ENCODE assay signal across 10 cellular contexts in genomic region chr7:17401806-17402627, GRCh38.
A peak's percentile ranks its signal among the peaks of the same experiment; 100 is the strongest.
DNase-seq lines count a peak whose midpoint lies in the region; ATAC-seq, FAIRE-seq and TF ChIP-seq lines count a peak whose summit lies in the region.
"Had no signal": no experiment of that assay in that cellular context is flagged by ENCODE, and none has a peak within 500 bp of the region (broad histone marks: within the 10 kb centered on the region; RNA-seq: fewer than 3 reads in every experiment).

No MANE protein-coding gene starts in this region.

- no peak overlapping the region for H3K9ac ChIP-seq in Karpas-422 (ENCODE audit: low read length)

- ATAC-seq in HG02642 (IDR thresholded peaks at IDR 0.05; ENCODE audit: poor library complexity, unreplicated experiment) = peak; percentile 72
- ATAC-seq in stimulated activated memory B cell treated with anti-CD40 and anti-IgM and Interleukin-4, amounts not matched to agents 10 μg/mL and 1 μg/mL and 100 μg/mL, for 72 hours = peak; percentile 83

- H3K27ac Mint-ChIP-seq in activated T-cell treated with anti-CD3 and anti-CD28 coated beads, Interleukin-2, amount 50 U/mL, for 24 hours = peak overlapping the region; percentile 93
- H3K27ac Mint-ChIP-seq in stimulated activated memory B cell treated with anti-CD40 and anti-IgM and Interleukin-4, amounts not matched to agents 10 μg/mL and 1 μg/mL and 100 μg/mL, for 72 hours = peak overlapping the region; percentile 93
- H3K27ac Mint-ChIP-seq: dendritic cell treated with granulocyte-macrophage colony-stimulating factor and Interleukin-4, amounts not matched to agents 40 ng/mL and 50 ng/mL, for 4 days had no signal

- H4K20me1 ChIP-seq in Karpas-422 (ENCODE audit: insufficient read depth, low read depth, low read length) (no peaks in the 10 kb centered on the region), OCI-LY7 (ENCODE audit: insufficient read depth, low read length) (no peaks in the 10 kb centered on the region)

- no peaks in the 10 kb centered on the region for H3K36me3 Mint-ChIP-seq in activated T-cell treated with anti-CD3 and anti-CD28 coated beads, Interleukin-2, amount 50 U/mL, for 24 hours (ENCODE audit: low read depth)
- H3K36me3 Mint-ChIP-seq in stimulated activated memory B cell treated with anti-CD40 and anti-IgM and Interleukin-4, amounts not matched to agents 10 μg/mL and 1 μg/mL and 100 μg/mL, for 72 hours = no peaks in the 10 kb centered on the region

- H3K4me3 Mint-ChIP-seq in activated T-cell treated with anti-CD3 and anti-CD28 coated beads, Interleukin-2, amount 50 U/mL, for 24 hours = peak overlapping the region; percentile 41
- peak overlapping the region; percentile 67 for H3K4me3 Mint-ChIP-seq in stimulated activated memory B cell treated with anti-CD40 and anti-IgM and Interleukin-4, amounts not matched to agents 10 μg/mL and 1 μg/mL and 100 μg/mL, for 72 hours
- H3K4me3 Mint-ChIP-seq: dendritic cell treated with granulocyte-macrophage colony-stimulating factor and Interleukin-4, amounts not matched to agents 40 ng/mL and 50 ng/mL, for 4 days had no signal

- intact Hi-C loops in OCI-LY7 (cut with micrococcal nuclease; ENCODE audit: unreplicated experiment) = no loop called here
- intact Hi-C loops in posterior vena cava (cut with DNase I) = no loop called here

- no peaks in the 10 kb centered on the region for H3K9me3 ChIP-seq in Karpas-422 (ENCODE audit: low read length)
- no peaks in the 10 kb centered on the region for H3K9me3 ChIP-seq in OCI-LY7 (ENCODE audit: low read length)

- CTCF ChIA-PET in OCI-LY7 (lab: Charles Lee; ENCODE audit: unreplicated experiment) = no interaction called here

- H3K4me3 ChIP-seq in Karpas-422 (ENCODE audit: low read length) (no peak overlapping the region), OCI-LY7 (ENCODE audit: low read depth, low read length, poor library complexity, severe bottlenecking) (no peak overlapping the region)
- H3K4me3 ChIP-seq: lung had no signal

- H2AFZ ChIP-seq in Karpas-422 (ENCODE audit: low read length) = no peak overlapping the region
- H2AFZ ChIP-seq in OCI-LY7 (ENCODE audit: low read length) = no peak overlapping the region

- no peak for FAIRE-seq in H54 (lab: Jason Lieb, UNC)

- H3K9me2 ChIP-seq in Karpas-422 (replicated peaks; ENCODE audit: insufficient read depth, low read length) = no peaks in the 10 kb centered on the region
- H3K9me2 ChIP-seq in OCI-LY7 (ENCODE audit: insufficient read depth, low read length) = no peaks in the 10 kb centered on the region

- H3K4me1 Mint-ChIP-seq in activated T-cell treated with anti-CD3 and anti-CD28 coated beads, Interleukin-2, amount 50 U/mL, for 24 hours (ENCODE audit: low read depth) = peaks cover 31% of the 10 kb centered on the region
- peaks cover 30% of the 10 kb centered on the region for H3K4me1 Mint-ChIP-seq in stimulated activated memory B cell treated with anti-CD40 and anti-IgM and Interleukin-4, amounts not matched to agents 10 μg/mL and 1 μg/mL and 100 μg/mL, for 72 hours

- TF ChIP-seq CTCF in OCI-LY7 (conservative IDR thresholded peaks at IDR 0.05; ENCODE audit: low read length) = no peak

- H3K4me2 ChIP-seq in Karpas-422 (ENCODE audit: low read depth, low read length, poor library complexity, severe bottlenecking) (peak overlapping the region; percentile 41), OCI-LY7 (ENCODE audit: low read length) (no peak overlapping the region)

- H3K79me2 ChIP-seq in Karpas-422 (ENCODE audit: low read length) (no peaks in the 10 kb centered on the region), OCI-LY7 (ENCODE audit: insufficient read depth, low read depth, low read length) (no peaks in the 10 kb centered on the region)

- DNase-seq in activated T-cell treated with anti-CD3 and anti-CD28 coated beads, Interleukin-2, amount 50 U/mL, for 24 hours = no peak
- no peak for DNase-seq in activated T-cell treated with anti-CD3 and anti-CD28 coated beads, Interleukin-2, amount 50 U/mL, for 1 hour
- DNase-seq in Karpas-422 (no peak), OCI-LY7 (ENCODE audit: low spot score) (no peak), posterior vena cava (ENCODE audit: low spot score) (no peak), H54 (ENCODE audit: insufficient read length, low spot score) (no peak)

- no TSS peak for BruUV-seq in OCI-LY7 (replicated peaks; lab: Mats Ljungman, UMichigan)

- TF ChIP-seq POLR2A in H54 (IDR thresholded peaks at IDR 0.05; ENCODE audit: low read depth, low read length) = no peak

- H3K36me3 ChIP-seq in Karpas-422 (ENCODE audit: insufficient read depth, low read length) (no peaks in the 10 kb centered on the region), OCI-LY7 (ENCODE audit: insufficient read depth, low read length) (no peaks in the 10 kb centered on the region)

- H3K27me3 ChIP-seq in Karpas-422 (ENCODE audit: low read length) = no peaks in the 10 kb centered on the region

- H3K4me1 ChIP-seq in Karpas-422 (ENCODE audit: low read length) (peaks cover 24% of the 10 kb centered on the region), OCI-LY7 (ENCODE audit: insufficient read depth, low read length, poor library complexity, severe bottlenecking) (no peaks in the 10 kb centered on the region)

- POLR2A ChIA-PET in OCI-LY7 (lab: Charles Lee) = interaction anchor here (1.0 kb wide), 1 partner anchor 119 kb away, joined by 3 read pairs; no protein-coding TSS in a partner anchor

- no peaks in the 10 kb centered on the region for H3K9me3 Mint-ChIP-seq in activated T-cell treated with anti-CD3 and anti-CD28 coated beads, Interleukin-2, amount 50 U/mL, for 24 hours
- no peaks in the 10 kb centered on the region for H3K9me3 Mint-ChIP-seq in stimulated activated memory B cell treated with anti-CD40 and anti-IgM and Interleukin-4, amounts not matched to agents 10 μg/mL and 1 μg/mL and 100 μg/mL, for 72 hours
- H3K9me3 Mint-ChIP-seq: dendritic cell treated with granulocyte-macrophage colony-stimulating factor and Interleukin-4, amounts not matched to agents 40 ng/mL and 50 ng/mL, for 4 days had no signal

- H3K27me3 Mint-ChIP-seq in activated T-cell treated with anti-CD3 and anti-CD28 coated beads, Interleukin-2, amount 50 U/mL, for 24 hours = peaks cover 36% of the 10 kb centered on the region
- peaks cover 8% of the 10 kb centered on the region for H3K27me3 Mint-ChIP-seq in stimulated activated memory B cell treated with anti-CD40 and anti-IgM and Interleukin-4, amounts not matched to agents 10 μg/mL and 1 μg/mL and 100 μg/mL, for 72 hours
- H3K27me3 Mint-ChIP-seq: dendritic cell treated with granulocyte-macrophage colony-stimulating factor and Interleukin-4, amounts not matched to agents 40 ng/mL and 50 ng/mL, for 4 days had no signal

- H3K27ac ChIP-seq in Karpas-422 (ENCODE audit: low read length) (no peak overlapping the region), OCI-LY7 (ENCODE audit: low read depth, low read length, poor library complexity, severe bottlenecking) (no peak overlapping the region)
